In the genomic region with DNA sequence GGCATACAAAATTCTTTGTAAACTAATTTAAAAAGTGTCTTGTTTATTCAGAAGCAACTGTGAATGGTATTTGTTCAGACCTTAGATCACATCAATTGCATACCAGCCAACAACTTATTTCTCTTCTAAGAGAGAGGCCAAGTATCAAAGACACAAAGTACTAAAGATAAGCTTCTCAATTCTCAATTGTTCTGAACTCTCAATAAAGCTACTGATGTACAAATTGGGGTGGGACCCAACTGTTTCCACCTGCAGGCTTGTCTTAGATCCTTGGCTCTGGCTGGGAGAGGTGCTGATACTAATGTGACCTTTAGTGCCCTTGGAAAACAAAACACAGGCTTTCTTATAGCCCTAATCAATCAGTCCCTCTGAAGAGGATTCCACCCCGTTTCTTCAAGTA, we compare ENCODE assay signal across 28 cellular contexts. TPM values are rescaled to one million over a fixed set of nuclear protein-coding genes. Genes with fewer than 3 reads are reported as not detected.
DNase-seq lines count a peak whose midpoint lies in the region; ATAC-seq and TF ChIP-seq lines count a peak whose summit lies in the region.
"Had no signal": no experiment of that assay in that cellular context is flagged by ENCODE, and none has a peak within 500 bp of the region (broad histone marks: within the 10 kb centered on the region; RNA-seq: fewer than 3 reads in every experiment).

No MANE protein-coding gene starts in this region.

- H3K18ac ChIP-seq in IMR-90 (ENCODE audit: low read depth, low read length) (no peak overlapping the region; the same call in 1 of the 2 replicates), mesenchymal stem cell (ENCODE audit: low read depth in 1 of 2, low read length in 2 of 2) (no peak overlapping the region)

- no peaks in the 10 kb centered on the region for H4K20me1 ChIP-seq in IMR-90 (ENCODE audit: insufficient read depth, low read length)

- H3K27me3 Mint-ChIP-seq in T-cell, result no peaks in the 10 kb centered on the region
- H3K27me3 Mint-ChIP-seq: activated CD4-positive, alpha-beta T cell treated with anti-CD3 and anti-CD28 coated beads, Interleukin-2, amount 10 ng/mL, durations not matched to agents 7 days and 5 days; activated naive CD8-positive, alpha-beta T cell treated with anti-CD3 and anti-CD28 coated beads for 36 hours; activated T-cell treated with anti-CD3 and anti-CD28 coated beads, Interleukin-2, amount 50 U/mL, for 24 hours; CD4-positive, alpha-beta T cell; stimulated activated naive B cell treated with anti-CD40 and anti-IgM and Interleukin-4, amounts not matched to agents 10 μg/mL and 1 μg/mL and 100 μg/mL, for 72 hours had no signal

- no peak overlapping the region for H2AK9ac ChIP-seq in IMR-90 (replicated peaks; ENCODE audit: low read depth, low read length, poor library complexity)

- H3K9me3 ChIP-seq in IMR-90 (ENCODE audit: control insufficient read depth, insufficient read depth, low read length), result no peaks in the 10 kb centered on the region
- H3K9me3 ChIP-seq in mesenchymal stem cell (ENCODE audit: control insufficient read depth, low read length), result no peaks in the 10 kb centered on the region
- H3K9me3 ChIP-seq in testis, result no peaks in the 10 kb centered on the region
- H3K9me3 ChIP-seq: colonic mucosa, suprapubic skin had no signal

- CTCF ChIA-PET in IMR-90 (lab: Yijun Ruan, JAX) (no interaction called here), T-cell (lab: Charles Lee) (no interaction called here)

- H3K9me3 Mint-ChIP-seq in T-cell, result peaks cover 0 to under 1% (median 0%) of the 10 kb centered on the region in 3 donors
- H3K9me3 Mint-ChIP-seq: activated T-cell treated with anti-CD3 and anti-CD28 coated beads, Interleukin-2, amount 50 U/mL, for 24 hours; CD4-positive, alpha-beta T cell had no signal

- no peaks in the 10 kb centered on the region for H3K36me3 ChIP-seq in IMR-90 (ENCODE audit: control insufficient read depth, insufficient read depth, low read length)
- H3K36me3 ChIP-seq in mesenchymal stem cell (ENCODE audit: control insufficient read depth in 1 of 2, insufficient read depth in 2 of 2, low read depth in 1 of 2, low read length in 2 of 2), result no peaks in the 10 kb centered on the region
- H3K36me3 ChIP-seq in testis (ENCODE audit: low read depth, missing control alignments), result no peaks in the 10 kb centered on the region
- H3K36me3 ChIP-seq: breast epithelium, colonic mucosa, suprapubic skin had no signal

- no TSS peak for BruUV-seq in IMR-90 (replicated peaks; lab: Mats Ljungman, UMichigan)

- peaks cover 3 to 16% (median 3%) of the 10 kb centered on the region in 3 donors for H3K4me1 Mint-ChIP-seq in T-cell
- H3K4me1 Mint-ChIP-seq: activated CD4-positive, alpha-beta T cell treated with anti-CD3 and anti-CD28 coated beads, Interleukin-2, amount 10 ng/mL, durations not matched to agents 7 days and 5 days had no signal

- no peak for DNase-seq in Right ventricle myocardium superior
- no peak for DNase-seq in left cardiac atrium
- no peak for DNase-seq in IMR-90
- DNase-seq in mesenchymal stem cell, result no peak
- DNase-seq in testis, result peak; percentile 72
- DNase-seq in T-cell, result no peak
- DNase-seq: activated CD4-positive, alpha-beta T cell treated with anti-CD3 and anti-CD28 coated beads, Interleukin-2, amount 10 ng/mL, durations not matched to agents 7 days and 5 days; activated gamma-delta T cell; activated naive CD8-positive, alpha-beta T cell treated with anti-CD3 and anti-CD28 coated beads for 36 hours; activated T-cell treated with anti-CD3 and anti-CD28 coated beads, Interleukin-2, amount 50 U/mL, for 24 hours; AML-193; CD4-positive, alpha-beta T cell; colonic mucosa; effector CD4-positive, alpha-beta T cell; GOT3; KG1; mesendoderm; NCI-H1092 treated with DMSO at 0.1 percent for 48 hours; NCI-H1930; occipital lobe; PC-9; SIG-M5; stimulated activated naive B cell treated with anti-CD40 and anti-IgM and Interleukin-4, amounts not matched to agents 10 μg/mL and 1 μg/mL and 100 μg/mL, for 72 hours; T1000 had no signal

- H3K4ac ChIP-seq in IMR-90 (ENCODE audit: low read depth, low read length), result no peak overlapping the region
- no peak overlapping the region for H3K4ac ChIP-seq in mesenchymal stem cell (ENCODE audit: low read depth in 1 of 2, low read length in 2 of 2)

- no peak overlapping the region for H3K27ac Mint-ChIP-seq in T-cell
- H3K27ac Mint-ChIP-seq: activated CD4-positive, alpha-beta T cell treated with anti-CD3 and anti-CD28 coated beads, Interleukin-2, amount 10 ng/mL, durations not matched to agents 7 days and 5 days; activated naive CD8-positive, alpha-beta T cell treated with anti-CD3 and anti-CD28 coated beads for 36 hours; activated T-cell treated with anti-CD3 and anti-CD28 coated beads, Interleukin-2, amount 50 U/mL, for 24 hours; CD4-positive, alpha-beta T cell; stimulated activated naive B cell treated with anti-CD40 and anti-IgM and Interleukin-4, amounts not matched to agents 10 μg/mL and 1 μg/mL and 100 μg/mL, for 72 hours had no signal

- H3K27ac ChIP-seq in IMR-90 (ENCODE audit: insufficient read depth, low read length), result no peak overlapping the region
- no peak overlapping the region for H3K27ac ChIP-seq in mesenchymal stem cell (ENCODE audit: low read length, poor library complexity, severe bottlenecking)
- peak overlapping the region; percentile 3 to 36 for H3K27ac ChIP-seq in testis
- H3K27ac ChIP-seq: breast epithelium, colonic mucosa, epithelial cell of prostate, PC-9, suprapubic skin had no signal

- WGBS in IMR-90 (ENCODE audit: extremely low coverage in 2 of 2, insufficient read length in 1 of 2), 2 experiments, result no CpG with 5 or more reads among the region's 1 CpG
- 73% methylated on average over 1 of the region's 1 CpG for WGBS in mesenchymal stem cell
- WGBS in testis, 2 donors, result 61 to 71% methylated on average over 1 of the region's 1 CpG

- H4K5ac ChIP-seq in IMR-90 (ENCODE audit: low read depth, low read length), result no peak overlapping the region

- H4K8ac ChIP-seq in IMR-90 (ENCODE audit: low read depth in 2 of 2, low read length in 2 of 2) (no peak overlapping the region), mesenchymal stem cell (ENCODE audit: low read length) (no peak overlapping the region)

- peak; percentile 42 for ATAC-seq in Right ventricle myocardium superior (ENCODE audit: poor library complexity)
- ATAC-seq in left cardiac atrium, result no peak
- ATAC-seq in IMR-90 (ENCODE audit: low read depth), result no peak
- ATAC-seq in T-cell (replicated peaks in 1 of 4), result no peak
- no peak for ATAC-seq in HG03439 (IDR thresholded peaks at IDR 0.05; ENCODE audit: unreplicated experiment)
- ATAC-seq: stimulated activated naive B cell treated with anti-CD40 and anti-IgM and Interleukin-4, amounts not matched to agents 10 μg/mL and 1 μg/mL and 100 μg/mL, for 72 hours had no signal

- 0 out of 2 replicates have a peak overlapping the region, but pooled peaks have one; percentile 29 for H2BK20ac ChIP-seq in IMR-90 (ENCODE audit: low read depth, low read length)

- dilution Hi-C loops in IMR-90 (cut with HindIII; ENCODE audit: low sequenced_read_pairs, unreplicated experiment), result no loop called here

- H3K56ac ChIP-seq in IMR-90 (ENCODE audit: extremely low read depth, insufficient read depth, low read length), result no peak overlapping the region

- H3K79me1 ChIP-seq in IMR-90 (ENCODE audit: low read depth in 1 of 2, low read length in 2 of 2) (peaks cover 4 to 23% of the 10 kb centered on the region in 2 experiments; a peak in 2 of 4 replicates), mesenchymal stem cell (replicated peaks; ENCODE audit: low read length, poor library complexity, severe bottlenecking) (peaks cover 7% of the 10 kb centered on the region)

- H3K4me3 ChIP-seq in IMR-90 (ENCODE audit: insufficient read depth, low read depth, low read length) (no peak overlapping the region), mesenchymal stem cell (ENCODE audit: insufficient read depth in 1 of 2, low read depth in 1 of 2, low read length in 2 of 2) (no peak overlapping the region), testis (no peak overlapping the region)
- H3K4me3 ChIP-seq: breast epithelium, colonic mucosa, PC-9, suprapubic skin had no signal

- in situ Hi-C loops in IMR-90 (cut with MboI; ENCODE audit: low sequenced_read_pairs), result loop anchor here (25.0 kb wide), 1 partner anchor 463 kb away; no protein-coding TSS in a partner anchor

- intact Hi-C loops in Right ventricle myocardium superior (cut with DNase I) (no loop called here), left cardiac atrium (cut with DNase I) (no loop called here), IMR-90 (cut with micrococcal nuclease) (no loop called here), testis (cut with DNase I; ENCODE audit: low total_unique reads) (no loop called here)

- H4K91ac ChIP-seq in IMR-90 (ENCODE audit: insufficient read depth, low read depth, low read length) (no peak overlapping the region), mesenchymal stem cell (ENCODE audit: low read length) (no peak overlapping the region)

- POLR2A ChIA-PET in IMR-90 (lab: Charles Lee; ENCODE audit: unreplicated experiment) (no interaction called here), T-cell (lab: Charles Lee) (no interaction called here)

- TF ChIP-seq POLR2A in IMR-90 (IDR thresholded peaks at IDR 0.05; ENCODE audit: low read depth, low read length) (no peak), testis (IDR thresholded peaks at IDR 0.05) (no peak)

- no peaks in the 10 kb centered on the region for H3K9me1 ChIP-seq in IMR-90 (ENCODE audit: insufficient read depth, low read length)

- no peak overlapping the region for H2BK15ac ChIP-seq in IMR-90 (ENCODE audit: low read depth, low read length)
- no peak overlapping the region for H2BK15ac ChIP-seq in mesenchymal stem cell (ENCODE audit: low read depth, poor library complexity, severe bottlenecking)

- TF ChIP-seq CTCF in IMR-90 (conservative IDR thresholded peaks at IDR 0.05; ENCODE audit: low read depth, low read length) (no peak), testis (IDR thresholded peaks at IDR 0.05) (no peak)

- no peak overlapping the region for H2BK5ac ChIP-seq in IMR-90 (ENCODE audit: low read depth, low read length, poor library complexity, severe bottlenecking)
- no peak overlapping the region for H2BK5ac ChIP-seq in mesenchymal stem cell (ENCODE audit: low read depth, low read length, poor library complexity, severe bottlenecking)

- H2AFZ ChIP-seq in IMR-90 (replicated peaks; ENCODE audit: low read length, poor library complexity) (no peak overlapping the region), mesenchymal stem cell (ENCODE audit: low read depth, low read length) (no peak overlapping the region)
- H2AFZ ChIP-seq: PC-9 had no signal

- H3K9ac ChIP-seq in IMR-90 (ENCODE audit: low read depth, low read length) (no peak overlapping the region), mesenchymal stem cell (ENCODE audit: low read length) (no peak overlapping the region)

- no peak overlapping the region for H2BK120ac ChIP-seq in IMR-90 (ENCODE audit: low read depth, low read length)
- peak overlapping the region; percentile 19 for H2BK120ac ChIP-seq in mesenchymal stem cell (ENCODE audit: low read depth, low read length)

- no peak for TF ChIP-seq RAD21 in IMR-90 (IDR thresholded peaks at IDR 0.05; ENCODE audit: low read length)

- H2AK5ac ChIP-seq in IMR-90 (ENCODE audit: low read depth, low read length), result no peak overlapping the region
- H2AK5ac ChIP-seq in mesenchymal stem cell (ENCODE audit: low read length, severe bottlenecking), result no peak overlapping the region

- no peak overlapping the region for H3K4me2 ChIP-seq in IMR-90 (ENCODE audit: low read depth, low read length)
- H3K4me2 ChIP-seq in mesenchymal stem cell (ENCODE audit: low read length, poor library complexity, severe bottlenecking), result no peak overlapping the region
- H3K4me2 ChIP-seq: PC-9 had no signal

- H3K14ac ChIP-seq in IMR-90 (replicated peaks; ENCODE audit: low read depth, low read length) (no peak overlapping the region), mesenchymal stem cell (ENCODE audit: low read length in 2 of 2) (no peak overlapping the region)

- no peak overlapping the region for H3K4me3 Mint-ChIP-seq in T-cell
- H3K4me3 Mint-ChIP-seq: activated CD4-positive, alpha-beta T cell treated with anti-CD3 and anti-CD28 coated beads, Interleukin-2, amount 10 ng/mL, durations not matched to agents 7 days and 5 days; activated naive CD8-positive, alpha-beta T cell treated with anti-CD3 and anti-CD28 coated beads for 36 hours; activated T-cell treated with anti-CD3 and anti-CD28 coated beads, Interleukin-2, amount 50 U/mL, for 24 hours; CD4-positive, alpha-beta T cell; stimulated activated naive B cell treated with anti-CD40 and anti-IgM and Interleukin-4, amounts not matched to agents 10 μg/mL and 1 μg/mL and 100 μg/mL, for 72 hours had no signal

- H3K36me3 Mint-ChIP-seq in T-cell, result peaks cover 12% of the 10 kb centered on the region

- no peak overlapping the region for H2BK12ac ChIP-seq in mesenchymal stem cell (ENCODE audit: low read length in 2 of 2)

- peaks cover 9% of the 10 kb centered on the region for H3K4me1 ChIP-seq in IMR-90 (ENCODE audit: control insufficient read depth, insufficient read depth, low read length)
- peaks cover 7% of the 10 kb centered on the region for H3K4me1 ChIP-seq in mesenchymal stem cell (ENCODE audit: control insufficient read depth, insufficient read depth, low read depth, low read length)
- H3K4me1 ChIP-seq in testis, result no peaks in the 10 kb centered on the region
- H3K4me1 ChIP-seq: breast epithelium, colonic mucosa, suprapubic skin had no signal

- H3K23ac ChIP-seq in IMR-90 (ENCODE audit: low read depth, low read length), result no peak overlapping the region
- no peak overlapping the region for H3K23ac ChIP-seq in mesenchymal stem cell (ENCODE audit: low read length in 2 of 2)

- no peaks in the 10 kb centered on the region for H3K27me3 ChIP-seq in IMR-90 (ENCODE audit: control insufficient read depth, insufficient read depth, low read length)
- no peaks in the 10 kb centered on the region for H3K27me3 ChIP-seq in mesenchymal stem cell (ENCODE audit: control insufficient read depth in 1 of 2, insufficient read depth in 1 of 2, low read length in 2 of 2)
- H3K27me3 ChIP-seq in testis, result no peaks in the 10 kb centered on the region
- H3K27me3 ChIP-seq: breast epithelium, colonic mucosa, suprapubic skin had no signal

RNA-seq across cellular contexts. Expression of gene XRCC4, which starts 22.1 kb away (rescaled TPM):
- total RNA-seq in Right ventricle myocardium superior, result 4.8 TPM
- total RNA-seq in left cardiac atrium, result 10 to 100 TPM in 1 of 2 donors, 1 to 10 TPM in 1; 4.8 to 12.3 TPM
- total RNA-seq in IMR-90 (2012; rRNA removed), result 4.7 and 11.7 TPM in 2 replicates
- 3.1 and 3.5 TPM in 2 replicates for polyA plus RNA-seq in IMR-90 (2012; rRNA removed)
- polyA plus RNA-seq in IMR-90 (2012; cell fraction: cytosol; rRNA removed), result 0.21 and 0.47 TPM in 2 replicates
- polyA plus RNA-seq in IMR-90 (2012; cell fraction: nucleus; rRNA removed; ENCODE audit: low replicate concordance), result 0.75 TPM in 1 of 2 replicates, not detected in the other
- 6.3 TPM for polyA plus RNA-seq in mesenchymal stem cell (2013, experiment 1 of 2)
- 7.2 TPM for polyA plus RNA-seq in mesenchymal stem cell (2013, experiment 2 of 2)
- total RNA-seq in testis, result 10 to 100 TPM; 14.2 to 23.3 TPM
- 17.1 TPM for polyA plus RNA-seq in testis (ENCODE audit: insufficient read depth, low read depth, low replicate concordance)
- 1 to 10 TPM; 3.5 to 5.1 (median 4.2) TPM for total RNA-seq in T-cell

RNA-seq across cellular contexts. Expression of gene TMEM167A, which starts 22.3 kb away (rescaled TPM):
- 39.9 TPM for total RNA-seq in Right ventricle myocardium superior
- 10 to 100 TPM; 59.4 to 69.2 TPM for total RNA-seq in left cardiac atrium
- 34.6 and 95.8 TPM in 2 replicates for total RNA-seq in IMR-90 (2012; rRNA removed)
- polyA plus RNA-seq in IMR-90 (2012; rRNA removed), result 36.6 and 45.1 TPM in 2 replicates
- polyA plus RNA-seq in IMR-90 (2012; cell fraction: cytosol; rRNA removed), result 4.4 and 5.0 TPM in 2 replicates
- 1.6 and 19.7 TPM in 2 replicates for polyA plus RNA-seq in IMR-90 (2012; cell fraction: nucleus; rRNA removed; ENCODE audit: low replicate concordance)
- polyA plus RNA-seq in mesenchymal stem cell (2013, experiment 1 of 2), result 76.4 TPM
- polyA plus RNA-seq in mesenchymal stem cell (2013, experiment 2 of 2), result 83.2 TPM
- 10 to 100 TPM; 34.7 to 39.0 TPM for total RNA-seq in testis
- polyA plus RNA-seq in testis (ENCODE audit: insufficient read depth, low read depth, low replicate concordance), result 47.7 TPM
- total RNA-seq in T-cell, result 10 to 100 TPM; 36.5 to 44.8 (median 41.7) TPM

Comparison
In these comparisons a context has a peak if more than half of its experiments do, and no peak if none do; other contexts are left out.
1. H3K27ac ChIP-seq: peak in testis (2 of 2); none in IMR-90 (single experiment) and mesenchymal stem cell (single experiment).